In genomic region chr13:80957019-80957650, GRCh38 we compare ENCODE assay signal across 18 cellular contexts.
DNase-seq lines count a peak whose midpoint lies in the region; ATAC-seq and TF ChIP-seq lines count a peak whose summit lies in the region.
"Had no signal": no experiment of that assay in that cellular context is flagged by ENCODE, and none has a peak within 500 bp of the region (broad histone marks: within the 10 kb centered on the region; RNA-seq: fewer than 3 reads in every experiment).

No MANE protein-coding gene starts in this region.

- no peaks in the 10 kb centered on the region for H4K20me1 ChIP-seq in PC-3 (ENCODE audit: low read length)

- no peak overlapping the region for H2BK120ac ChIP-seq in trophoblast cell (ENCODE audit: insufficient read depth, low read length, poor library complexity)

- no peak overlapping the region for H3K27ac Mint-ChIP-seq in activated T-helper 1 cell treated with anti-CD3 and anti-CD28 coated beads, Interleukin-12 subunit alpha, Interleukin-12 subunit beta, Interleukin-2, Interleukin-4 antibody, amounts not matched to agents 30 ng/mL and 10 ng/mL and 1 ng/mL, durations not matched to agents 14 hours and 24 hours and 36 hours
- H3K27ac Mint-ChIP-seq: CD4-positive, alpha-beta memory T cell; HFFc6 had no signal

- CTCF ChIA-PET in PC-3 (lab: Charles Lee): interaction anchor here (0.6 kb wide), 1 partner anchor 17 kb away, joined by 3 read pairs; no protein-coding TSS in a partner anchor

- H3K4me2 ChIP-seq in PC-3 (ENCODE audit: low read length): no peak overlapping the region
- no peak overlapping the region for H3K4me2 ChIP-seq in trophoblast cell (ENCODE audit: low read length)

- no peaks in the 10 kb centered on the region for H3K9me3 ChIP-seq in PC-3 (ENCODE audit: low read length)
- H3K9me3 ChIP-seq in spleen: peaks cover 0 to 7% (median 0%) of the 10 kb centered on the region in 8 donors
- no peaks in the 10 kb centered on the region for H3K9me3 ChIP-seq in trophoblast cell (ENCODE audit: insufficient read depth, low read depth, low read length)
- H3K9me3 ChIP-seq: BE2C had no signal

- intact Hi-C loops in PC-3 (cut with micrococcal nuclease): no loop called here
- intact Hi-C loops in spleen (cut with DNase I; ENCODE audit: low total_unique reads): no loop called here
- intact Hi-C loops in activated T-helper 1 cell treated with anti-CD3 and anti-CD28 coated beads, Interleukin-12 subunit alpha, Interleukin-12 subunit beta, Interleukin-2, Interleukin-4 antibody, amounts not matched to agents 30 ng/mL and 10 ng/mL and 1 ng/mL, durations not matched to agents 14 hours and 24 hours and 36 hours (cut with micrococcal nuclease): no loop called here

- peak; percentile 15; the same call in 1 of the 2 replicates for ATAC-seq in PC-3

- H3K79me2 ChIP-seq in PC-3 (ENCODE audit: low read length) (no peaks in the 10 kb centered on the region), trophoblast cell (ENCODE audit: control insufficient read depth, insufficient read depth, low read length, poor library complexity) (no peaks in the 10 kb centered on the region)

- H3K36me3 ChIP-seq in PC-3 (ENCODE audit: low read depth, low read length): no peaks in the 10 kb centered on the region
- no peaks in the 10 kb centered on the region for H3K36me3 ChIP-seq in spleen
- H3K36me3 ChIP-seq in trophoblast cell (ENCODE audit: control insufficient read depth in 1 of 2, insufficient read depth in 2 of 2, low read length in 2 of 2): no peaks in the 10 kb centered on the region
- H3K36me3 ChIP-seq: BE2C had no signal

- no peaks in the 10 kb centered on the region for H3K79me1 ChIP-seq in trophoblast cell (ENCODE audit: low read length)

- TF ChIP-seq CTCF in PC-3 (conservative IDR thresholded peaks at IDR 0.05; ENCODE audit: low read depth, low read length) (no peak), retinal pigment epithelial cell (conservative IDR thresholded peaks at IDR 0.05; ENCODE audit: low read depth, low read length) (no peak), spleen (IDR thresholded peaks at IDR 0.05 in 8 of 11, conservative IDR thresholded peaks at IDR 0.05 in 3 of 11) (no peak)

- WGBS in spleen, 5 donors: 39 to 47% (median 45%) methylated on average over 3 of the region's 3 CpGs
- no CpG with 5 or more reads among the region's 3 CpGs for WGBS in trophoblast cell (ENCODE audit: extremely low coverage, insufficient coverage, insufficient read length)

- BruUV-seq in PC-3 (replicated peaks; lab: Mats Ljungman, UMichigan): no TSS peak

- DNase-seq in NCI-H524 (lab: John Stamatoyannopoulos, UW) (peak; percentile 21 to 66), NCI-H524 treated with DMSO at 0.1 percent for 48 hours (lab: John Stamatoyannopoulos, UW) (no peak), PC-3 (no peak), dermis blood vessel endothelial cell (peak; percentile 74), retinal pigment epithelial cell (ENCODE audit: low read depth) (peak; percentile 34), spleen (no peak), trophoblast cell (no peak)
- no peak for DNase-seq in activated T-helper 1 cell treated with anti-CD3 and anti-CD28 coated beads, Interleukin-12 subunit alpha, Interleukin-12 subunit beta, Interleukin-2, Interleukin-4 antibody, amounts not matched to agents 30 ng/mL and 10 ng/mL and 1 ng/mL, durations not matched to agents 14 hours and 24 hours and 36 hours (ENCODE audit: low spot score)
- DNase-seq: BE2C; CD4-positive, alpha-beta memory T cell; COR-L47; DMS153; DMS79 treated with DMSO at 0.1 percent for 48 hours; EL; GDM1; HCEC 1CT; HFFc6 had no signal

- H3K4me3 ChIP-seq in PC-3 (ENCODE audit: low read length) (no peak overlapping the region), retinal pigment epithelial cell (ENCODE audit: low read length) (no peak overlapping the region), spleen (no peak overlapping the region), trophoblast cell (ENCODE audit: low read depth, low read length) (no peak overlapping the region)

- POLR2A ChIA-PET in PC-3 (lab: Charles Lee; ENCODE audit: unreplicated experiment): no interaction called here

- no peak overlapping the region for H3K18ac ChIP-seq in trophoblast cell (ENCODE audit: low read length)

- H3K9me2 ChIP-seq in PC-3 (replicated peaks; ENCODE audit: low read length): no peaks in the 10 kb centered on the region

- no peak overlapping the region for H2BK12ac ChIP-seq in trophoblast cell (ENCODE audit: low read length)

- no peaks in the 10 kb centered on the region for H3K36me3 Mint-ChIP-seq in activated T-helper 1 cell treated with anti-CD3 and anti-CD28 coated beads, Interleukin-12 subunit alpha, Interleukin-12 subunit beta, Interleukin-2, Interleukin-4 antibody, amounts not matched to agents 30 ng/mL and 10 ng/mL and 1 ng/mL, durations not matched to agents 14 hours and 24 hours and 36 hours (ENCODE audit: low read depth)
- H3K36me3 Mint-ChIP-seq: CD4-positive, alpha-beta memory T cell had no signal

- H3K4me1 ChIP-seq in PC-3 (ENCODE audit: insufficient read depth, low read length) (peaks cover 5% of the 10 kb centered on the region; the same call in 1 of the 2 replicates), spleen (peaks cover 0 to 4% (median 0%) of the 10 kb centered on the region in 6 donors), trophoblast cell (ENCODE audit: control insufficient read depth in 1 of 2, insufficient read depth in 2 of 2, low read length in 2 of 2) (no peaks in the 10 kb centered on the region)

- H3K4ac ChIP-seq in trophoblast cell (ENCODE audit: low read depth, low read length): no peak overlapping the region

- H2AK5ac ChIP-seq in trophoblast cell (ENCODE audit: low read length): no peak overlapping the region

- H3K4me1 Mint-ChIP-seq in activated T-helper 1 cell treated with anti-CD3 and anti-CD28 coated beads, Interleukin-12 subunit alpha, Interleukin-12 subunit beta, Interleukin-2, Interleukin-4 antibody, amounts not matched to agents 30 ng/mL and 10 ng/mL and 1 ng/mL, durations not matched to agents 14 hours and 24 hours and 36 hours (ENCODE audit: low read depth): no peaks in the 10 kb centered on the region
- H3K4me1 Mint-ChIP-seq: CD4-positive, alpha-beta memory T cell had no signal

- no peak overlapping the region for H3K23ac ChIP-seq in trophoblast cell (ENCODE audit: low read length)

- H4K8ac ChIP-seq in trophoblast cell (ENCODE audit: low read depth, low read length): no peak overlapping the region

- no peaks in the 10 kb centered on the region for H3K9me3 Mint-ChIP-seq in activated T-helper 1 cell treated with anti-CD3 and anti-CD28 coated beads, Interleukin-12 subunit alpha, Interleukin-12 subunit beta, Interleukin-2, Interleukin-4 antibody, amounts not matched to agents 30 ng/mL and 10 ng/mL and 1 ng/mL, durations not matched to agents 14 hours and 24 hours and 36 hours

- H2AFZ ChIP-seq in PC-3 (ENCODE audit: low read length) (no peak overlapping the region), trophoblast cell (ENCODE audit: insufficient read depth, low read length, poor library complexity) (no peak overlapping the region)

- H4K91ac ChIP-seq in trophoblast cell (ENCODE audit: low read depth, low read length): no peak overlapping the region

- H3K27ac ChIP-seq in PC-3 (ENCODE audit: low read length) (no peak overlapping the region), spleen (no peak overlapping the region), trophoblast cell (ENCODE audit: low read depth, low read length) (no peak overlapping the region)
- H3K27ac ChIP-seq: C4-2B had no signal

- H3K9ac ChIP-seq in PC-3 (ENCODE audit: low read length): no peak overlapping the region
- H3K9ac ChIP-seq in trophoblast cell (ENCODE audit: low read length): no peak overlapping the region

- H3K14ac ChIP-seq in trophoblast cell (ENCODE audit: low read length): no peak overlapping the region

- H3K27me3 ChIP-seq in PC-3 (ENCODE audit: low read length) (no peaks in the 10 kb centered on the region), spleen (replicated peaks in 1 of 7) (no peaks in the 10 kb centered on the region), trophoblast cell (ENCODE audit: insufficient read depth, low read length) (no peaks in the 10 kb centered on the region)
- H3K27me3 ChIP-seq: BE2C had no signal

- no peak overlapping the region for H3K4me3 Mint-ChIP-seq in activated T-helper 1 cell treated with anti-CD3 and anti-CD28 coated beads, Interleukin-12 subunit alpha, Interleukin-12 subunit beta, Interleukin-2, Interleukin-4 antibody, amounts not matched to agents 30 ng/mL and 10 ng/mL and 1 ng/mL, durations not matched to agents 14 hours and 24 hours and 36 hours
- H3K4me3 Mint-ChIP-seq: CD4-positive, alpha-beta memory T cell; HFFc6 had no signal

- no peak for TF ChIP-seq POLR2A in spleen (IDR thresholded peaks at IDR 0.05)

- no peak overlapping the region for H2BK5ac ChIP-seq in trophoblast cell (ENCODE audit: low read depth, low read length, poor library complexity)

- H4K12ac ChIP-seq in trophoblast cell (ENCODE audit: low read depth, low read length): no peak overlapping the region

- no peaks in the 10 kb centered on the region for H3F3A ChIP-seq in PC-3 (ENCODE audit: low read length, unreplicated experiment)

- no peaks in the 10 kb centered on the region for H3K27me3 Mint-ChIP-seq in activated T-helper 1 cell treated with anti-CD3 and anti-CD28 coated beads, Interleukin-12 subunit alpha, Interleukin-12 subunit beta, Interleukin-2, Interleukin-4 antibody, amounts not matched to agents 30 ng/mL and 10 ng/mL and 1 ng/mL, durations not matched to agents 14 hours and 24 hours and 36 hours (ENCODE audit: insufficient read depth)
- H3K27me3 Mint-ChIP-seq: CD4-positive, alpha-beta memory T cell had no signal

Comparison
In these comparisons a context has a peak if more than half of its experiments do, and no peak if none do; other contexts are left out.
1. DNase-seq: peak in NCI-H524 (2 of 2), dermis blood vessel endothelial cell (single experiment) and retinal pigment epithelial cell (single experiment); none in NCI-H524 treated with DMSO at 0.1 percent for 48 hours (single experiment), PC-3 (single experiment), spleen (single experiment), activated T-helper 1 cell treated with anti-CD3 and anti-CD28 coated beads, Interleukin-12 subunit alpha, Interleukin-12 subunit beta, Interleukin-2, Interleukin-4 antibody, amounts not matched to agents 30 ng/mL and 10 ng/mL and 1 ng/mL, durations not matched to agents 14 hours and 24 hours and 36 hours (single experiment) and trophoblast cell (0 of 2).